In the genomic region with DNA sequence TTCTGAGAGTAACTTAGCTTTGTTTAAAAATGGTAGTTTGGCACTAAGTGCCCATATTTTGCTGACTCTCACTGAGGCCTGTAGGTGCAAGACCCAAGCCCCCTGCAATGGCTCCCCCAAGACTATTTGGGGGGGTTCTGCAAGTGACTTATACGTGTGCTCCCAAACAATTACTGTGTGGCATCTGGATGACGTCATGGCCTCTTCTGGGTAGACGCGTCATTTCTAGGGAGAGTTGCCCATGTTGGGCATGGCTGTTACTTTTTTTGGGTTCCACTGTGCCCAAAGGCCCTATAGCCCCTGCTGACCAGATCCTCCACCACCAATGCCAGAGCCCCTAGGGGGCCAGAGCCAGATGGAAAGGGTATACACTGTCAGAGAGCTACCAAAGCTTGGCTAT, we compare ENCODE assay signal across 28 cellular contexts.
"Had no signal": no experiment of that assay in that cellular context is flagged by ENCODE, and none has a peak within 500 bp of the region (broad histone marks: within the 10 kb centered on the region; RNA-seq: fewer than 3 reads in every experiment).

No MANE protein-coding gene starts in this region.

- H3K27ac ChIP-seq: colonic mucosa, coronary artery, dorsolateral prefrontal cortex, epithelial cell of prostate, esophagus muscularis mucosa, esophagus squamous epithelium, foreskin keratinocyte, gastrocnemius medialis, gastroesophageal sphincter, heart left ventricle, heart right ventricle had no signal

- H3K4me1 ChIP-seq: colonic mucosa, esophagus muscularis mucosa, esophagus squamous epithelium, foreskin keratinocyte, gastrocnemius medialis, gastroesophageal sphincter, heart left ventricle, heart right ventricle had no signal

- H3K27me3 ChIP-seq: colonic mucosa, esophagus muscularis mucosa, esophagus squamous epithelium, gastrocnemius medialis, gastroesophageal sphincter, heart left ventricle, heart right ventricle had no signal

- H3K4me3 ChIP-seq: colonic mucosa, coronary artery, dorsolateral prefrontal cortex, esophagus muscularis mucosa, esophagus squamous epithelium, gastrocnemius medialis, gastroesophageal sphincter, heart left ventricle, heart right ventricle had no signal

- FAIRE-seq: colon, endometrium, endothelial cell of umbilical vein, frontal cortex had no signal

- H3K36me3 ChIP-seq: colonic mucosa, esophagus muscularis mucosa, esophagus squamous epithelium, gastrocnemius medialis, gastroesophageal sphincter, heart left ventricle, heart right ventricle had no signal

- DNase-seq: colonic mucosa; cortex of kidney; dermis blood vessel endothelial cell; dorsolateral prefrontal cortex; effector CD4-positive, alpha-beta T cell; effector CD8-positive, alpha-beta T cell; effector memory CD4-positive, alpha-beta T cell; effector memory CD8-positive, alpha-beta T cell; endodermal cell; erythroblast; esophagus squamous epithelium; foreskin fibroblast; foreskin keratinocyte; foreskin melanocyte; gastrocnemius medialis; glutamatergic neuron; head of caudate nucleus; heart left ventricle; heart right ventricle had no signal

- ATAC-seq: effector memory CD8-positive, alpha-beta T cell; esophagus mucosa; foreskin keratinocyte; gastrocnemius medialis; gastroesophageal sphincter; heart left ventricle; heart right ventricle had no signal

- H3K9me3 ChIP-seq: colonic mucosa, esophagus muscularis mucosa, esophagus squamous epithelium, gastrocnemius medialis, gastroesophageal sphincter, heart left ventricle, heart right ventricle had no signal
